In the genomic region with DNA sequence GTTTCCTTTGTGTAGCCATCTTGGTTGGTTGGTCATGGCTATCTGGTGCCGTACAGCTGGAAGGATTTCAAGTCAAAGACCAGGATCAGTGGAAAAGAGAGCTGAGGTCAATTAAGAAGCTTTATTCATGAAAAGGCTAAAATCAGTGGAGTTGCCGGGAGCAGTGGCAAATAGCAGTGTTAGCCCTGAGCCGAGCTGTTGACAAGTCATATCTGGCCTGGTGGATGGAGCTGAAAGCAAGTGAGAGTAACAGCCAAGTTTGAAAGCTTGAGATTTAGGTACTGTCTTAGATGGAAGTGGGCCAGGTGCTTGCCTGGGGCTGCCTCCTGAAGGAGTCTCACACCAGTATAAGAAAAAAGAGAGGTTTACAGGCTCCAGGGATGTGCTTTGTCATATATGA, we compare ENCODE assay signal across 1 cellular context.
TF ChIP-seq lines count a peak whose summit lies in the region.

No MANE protein-coding gene starts in this region.

TF ChIP-seq in GM12878, 131 proteins besides CTCF, POLR2A, EP300 and RAD21:
- TF ChIP-seq CHD2 (IDR thresholded peaks at IDR 0.05; ENCODE audit: borderline replicate concordance, low read depth, low read length) (no peak), RAD51 (IDR thresholded peaks at IDR 0.05) (no peak), NFXL1 (IDR thresholded peaks at IDR 0.05; ENCODE audit: borderline replicate concordance) (no peak), ZNF24 (IDR thresholded peaks at IDR 0.05) (no peak), FOXK2 (IDR thresholded peaks at IDR 0.05) (no peak), RFX5 (IDR thresholded peaks at IDR 0.05; ENCODE audit: low read depth, low read length) (no peak), NBN (IDR thresholded peaks at IDR 0.05) (no peak)
- TF ChIP-seq, protein P1, sequence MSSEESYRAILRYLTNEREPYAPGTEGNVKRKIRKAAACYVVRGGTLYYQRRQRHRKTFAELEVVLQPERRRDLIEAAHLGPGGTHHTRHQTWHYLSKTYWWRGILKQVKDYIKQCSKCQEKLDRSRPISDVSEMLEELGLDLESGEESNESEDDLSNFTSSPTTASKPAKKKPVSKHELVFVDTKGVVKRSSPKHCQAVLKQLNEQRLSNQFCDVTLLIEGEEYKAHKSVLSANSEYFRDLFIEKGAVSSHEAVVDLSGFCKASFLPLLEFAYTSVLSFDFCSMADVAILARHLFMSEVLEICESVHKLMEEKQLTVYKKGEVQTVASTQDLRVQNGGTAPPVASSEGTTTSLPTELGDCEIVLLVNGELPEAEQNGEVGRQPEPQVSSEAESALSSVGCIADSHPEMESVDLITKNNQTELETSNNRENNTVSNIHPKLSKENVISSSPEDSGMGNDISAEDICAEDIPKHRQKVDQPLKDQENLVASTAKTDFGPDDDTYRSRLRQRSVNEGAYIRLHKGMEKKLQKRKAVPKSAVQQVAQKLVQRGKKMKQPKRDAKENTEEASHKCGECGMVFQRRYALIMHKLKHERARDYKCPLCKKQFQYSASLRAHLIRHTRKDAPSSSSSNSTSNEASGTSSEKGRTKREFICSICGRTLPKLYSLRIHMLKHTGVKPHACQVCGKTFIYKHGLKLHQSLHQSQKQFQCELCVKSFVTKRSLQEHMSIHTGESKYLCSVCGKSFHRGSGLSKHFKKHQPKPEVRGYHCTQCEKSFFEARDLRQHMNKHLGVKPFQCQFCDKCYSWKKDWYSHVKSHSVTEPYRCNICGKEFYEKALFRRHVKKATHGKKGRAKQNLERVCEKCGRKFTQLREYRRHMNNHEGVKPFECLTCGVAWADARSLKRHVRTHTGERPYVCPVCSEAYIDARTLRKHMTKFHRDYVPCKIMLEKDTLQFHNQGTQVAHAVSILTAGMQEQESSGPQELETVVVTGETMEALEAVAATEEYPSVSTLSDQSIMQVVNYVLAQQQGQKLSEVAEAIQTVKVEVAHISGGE (CRISPR knock-in tag; IDR thresholded peaks at IDR 0.05) = no peak
- TF ChIP-seq, protein P2, sequence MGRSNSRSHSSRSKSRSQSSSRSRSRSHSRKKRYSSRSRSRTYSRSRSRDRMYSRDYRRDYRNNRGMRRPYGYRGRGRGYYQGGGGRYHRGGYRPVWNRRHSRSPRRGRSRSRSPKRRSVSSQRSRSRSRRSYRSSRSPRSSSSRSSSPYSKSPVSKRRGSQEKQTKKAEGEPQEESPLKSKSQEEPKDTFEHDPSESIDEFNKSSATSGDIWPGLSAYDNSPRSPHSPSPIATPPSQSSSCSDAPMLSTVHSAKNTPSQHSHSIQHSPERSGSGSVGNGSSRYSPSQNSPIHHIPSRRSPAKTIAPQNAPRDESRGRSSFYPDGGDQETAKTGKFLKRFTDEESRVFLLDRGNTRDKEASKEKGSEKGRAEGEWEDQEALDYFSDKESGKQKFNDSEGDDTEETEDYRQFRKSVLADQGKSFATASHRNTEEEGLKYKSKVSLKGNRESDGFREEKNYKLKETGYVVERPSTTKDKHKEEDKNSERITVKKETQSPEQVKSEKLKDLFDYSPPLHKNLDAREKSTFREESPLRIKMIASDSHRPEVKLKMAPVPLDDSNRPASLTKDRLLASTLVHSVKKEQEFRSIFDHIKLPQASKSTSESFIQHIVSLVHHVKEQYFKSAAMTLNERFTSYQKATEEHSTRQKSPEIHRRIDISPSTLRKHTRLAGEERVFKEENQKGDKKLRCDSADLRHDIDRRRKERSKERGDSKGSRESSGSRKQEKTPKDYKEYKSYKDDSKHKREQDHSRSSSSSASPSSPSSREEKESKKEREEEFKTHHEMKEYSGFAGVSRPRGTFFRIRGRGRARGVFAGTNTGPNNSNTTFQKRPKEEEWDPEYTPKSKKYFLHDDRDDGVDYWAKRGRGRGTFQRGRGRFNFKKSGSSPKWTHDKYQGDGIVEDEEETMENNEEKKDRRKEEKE (IDR thresholded peaks at IDR 0.05) = no peak
